1 cellular context compared by ENCODE assay signal in genomic region chr3:168248383-168249047, GRCh38.
TF ChIP-seq lines count a peak whose summit lies in the region.

No MANE protein-coding gene starts in this region.

TF ChIP-seq in WTC11, 78 proteins besides CTCF, POLR2A, EP300 and RAD21 (continued from another document):
- TF ChIP-seq TP53 (CRISPR knock-in tag; IDR thresholded peaks at IDR 0.05) (0 out of 2 replicates have a peak, but pooled peaks have one; percentile 30), SMAD3 (CRISPR knock-in tag; IDR thresholded peaks at IDR 0.05; ENCODE audit: borderline replicate concordance) (no peak), USF1 (CRISPR knock-in tag; IDR thresholded peaks at IDR 0.05) (no peak), TEAD4 (CRISPR knock-in tag; IDR thresholded peaks at IDR 0.05) (no peak), ZNF263 (CRISPR knock-in tag; IDR thresholded peaks at IDR 0.05; ENCODE audit: low read depth) (no peak), ZNF512 (CRISPR knock-in tag; IDR thresholded peaks at IDR 0.05; ENCODE audit: borderline replicate concordance) (no peak), GABPB1 (CRISPR knock-in tag; IDR thresholded peaks at IDR 0.05) (no peak), NR1H2 (CRISPR knock-in tag; IDR thresholded peaks at IDR 0.05) (no peak), HMGXB4 (CRISPR knock-in tag; IDR thresholded peaks at IDR 0.05) (no peak), ZBTB21 (CRISPR knock-in tag; IDR thresholded peaks at IDR 0.05; ENCODE audit: borderline replicate concordance) (0 out of 2 replicates have a peak, but pooled peaks have one; percentile 22), PREB (CRISPR knock-in tag; IDR thresholded peaks at IDR 0.05; ENCODE audit: borderline replicate concordance) (no peak), CBFB (CRISPR knock-in tag; IDR thresholded peaks at IDR 0.05; ENCODE audit: low read depth) (no peak), ZNF281 (CRISPR knock-in tag; IDR thresholded peaks at IDR 0.05) (no peak), IRF1 (CRISPR knock-in tag; IDR thresholded peaks at IDR 0.05) (no peak), ZNF138 (CRISPR knock-in tag; conservative IDR thresholded peaks at IDR 0.05) (no peak), TCF7 (CRISPR knock-in tag; IDR thresholded peaks at IDR 0.05; ENCODE audit: low read depth) (no peak), PRDM15 (CRISPR knock-in tag; IDR thresholded peaks at IDR 0.05) (no peak), ZBTB43 (CRISPR knock-in tag; IDR thresholded peaks at IDR 0.05) (no peak), MXD4 (CRISPR knock-in tag; IDR thresholded peaks at IDR 0.05; ENCODE audit: borderline replicate concordance) (no peak), ZNF396 (CRISPR knock-in tag; IDR thresholded peaks at IDR 0.05; ENCODE audit: borderline replicate concordance) (no peak), ZNF232 (CRISPR knock-in tag; IDR thresholded peaks at IDR 0.05) (no peak), E2F5 (CRISPR knock-in tag; IDR thresholded peaks at IDR 0.05) (no peak), MAX (CRISPR knock-in tag; IDR thresholded peaks at IDR 0.05) (no peak), RELA (CRISPR knock-in tag; IDR thresholded peaks at IDR 0.05; ENCODE audit: borderline replicate concordance) (no peak), GRHL2 (CRISPR knock-in tag; IDR thresholded peaks at IDR 0.05; ENCODE audit: insufficient replicate concordance, severe bottlenecking) (no peak), ZNF121 (CRISPR knock-in tag; IDR thresholded peaks at IDR 0.05) (peak; percentile 96), TEAD1 (CRISPR knock-in tag; IDR thresholded peaks at IDR 0.05) (no peak), SP1 (CRISPR knock-in tag; conservative IDR thresholded peaks at IDR 0.05) (0 out of 2 replicates have a peak, but pooled peaks have one; percentile 13), JAZF1 (CRISPR knock-in tag; IDR thresholded peaks at IDR 0.05) (no peak), CDX4 (CRISPR knock-in tag; IDR thresholded peaks at IDR 0.05; ENCODE audit: borderline replicate concordance) (no peak), GTF2I (CRISPR knock-in tag; conservative IDR thresholded peaks at IDR 0.05) (no peak)
